In the genomic region with DNA sequence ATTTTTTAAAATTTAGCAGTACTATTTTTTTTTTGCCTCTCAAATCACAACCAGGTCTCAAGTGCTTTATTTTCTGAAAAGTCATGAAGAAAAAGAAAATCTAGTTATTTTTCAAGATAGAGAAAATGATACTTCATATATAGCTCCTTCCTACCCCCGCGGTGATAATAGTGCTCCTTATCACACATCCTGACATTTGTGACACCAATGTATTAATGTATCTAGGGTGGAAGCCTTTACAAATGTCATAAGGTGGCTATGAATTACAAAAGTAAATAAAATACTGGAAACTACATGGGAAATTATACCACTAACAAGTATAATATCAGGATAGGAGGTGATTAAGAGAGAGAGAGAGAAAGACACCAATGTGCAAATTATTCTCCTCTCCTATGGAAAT, we compare ENCODE assay signal across 29 cellular contexts.
DNase-seq lines count a peak whose midpoint lies in the region; ATAC-seq and TF ChIP-seq lines count a peak whose summit lies in the region.
"Had no signal": no experiment of that assay in that cellular context is flagged by ENCODE, and none has a peak within 500 bp of the region (broad histone marks: within the 10 kb centered on the region; RNA-seq: fewer than 3 reads in every experiment).

No MANE protein-coding gene starts in this region.

- no peak for TF ChIP-seq RAD21 in neural cell (conservative IDR thresholded peaks at IDR 0.05)

- TF ChIP-seq CTCF in KMS-11 (conservative IDR thresholded peaks at IDR 0.05; ENCODE audit: low read depth, low read length) (no peak), neural cell (IDR thresholded peaks at IDR 0.05; ENCODE audit: poor library complexity, severe bottlenecking) (no peak)

- H2AFZ ChIP-seq in KMS-11 (ENCODE audit: low read depth) = no peak overlapping the region; the same call in 1 of the 2 replicates
- H2AFZ ChIP-seq in neural cell (ENCODE audit: low read depth, low read length) = no peak overlapping the region

- H3K4me1 ChIP-seq in KMS-11 (ENCODE audit: low read depth, poor library complexity, severe bottlenecking) = peaks cover 58% of the 10 kb centered on the region
- H3K4me1 ChIP-seq: A549, BE2C, BLaER1, Caco-2 had no signal

- H3K9me3 ChIP-seq in neural cell (ENCODE audit: low read length) = no peaks in the 10 kb centered on the region
- H3K9me3 ChIP-seq: A549; BE2C; BLaER1; BLaER1 treated with 17β-estradiol and CSF1 and Interleukin-3, amounts not matched to agents 10 nM and 100 nM; Caco-2 had no signal

- no peaks in the 10 kb centered on the region for H3K9me2 ChIP-seq in neural cell (ENCODE audit: insufficient read depth, low read length)

- peak overlapping the region; percentile 70 for H3K4me2 ChIP-seq in KMS-11
- H3K4me2 ChIP-seq in neural cell (ENCODE audit: low read length) = no peak overlapping the region
- H3K4me2 ChIP-seq: A549; BLaER1; BLaER1 treated with 17β-estradiol and CSF1 and Interleukin-3, amounts not matched to agents 10 nM and 100 nM had no signal

- no peak for ATAC-seq in GM21515 (IDR thresholded peaks at IDR 0.05; ENCODE audit: unreplicated experiment)
- ATAC-seq: A549; CD8-positive, alpha-beta T cell had no signal

- H3K36me3 ChIP-seq in KMS-11 (ENCODE audit: insufficient read depth) (no peaks in the 10 kb centered on the region), neural cell (ENCODE audit: insufficient read depth, low read length) (no peaks in the 10 kb centered on the region)
- H3K36me3 ChIP-seq: BE2C; BLaER1; BLaER1 treated with 17β-estradiol and CSF1 and Interleukin-3, amounts not matched to agents 10 nM and 100 nM had no signal

- H3F3A ChIP-seq in neural cell (ENCODE audit: insufficient read depth, low read length, poor library complexity, severe bottlenecking) = no peaks in the 10 kb centered on the region

- no peak overlapping the region for H3K4me3 ChIP-seq in KMS-11 (IDR thresholded peaks at IDR 0.05; ENCODE audit: insufficient read depth, low read depth, low read length)
- H3K4me3 ChIP-seq in neural cell (ENCODE audit: low read length) = no peak overlapping the region
- H3K4me3 ChIP-seq: A549; BLaER1; BLaER1 treated with 17β-estradiol and CSF1 and Interleukin-3, amounts not matched to agents 10 nM and 100 nM had no signal

- H3K9ac ChIP-seq in KMS-11 (0 out of 2 replicates have a peak overlapping the region, but pooled peaks have one; percentile 10), neural cell (ENCODE audit: low read length) (no peak overlapping the region)
- H3K9ac ChIP-seq: BLaER1; BLaER1 treated with 17β-estradiol and CSF1 and Interleukin-3, amounts not matched to agents 10 nM and 100 nM had no signal

- H4K20me1 ChIP-seq in KMS-11 (ENCODE audit: insufficient read depth) = no peaks in the 10 kb centered on the region
- H4K20me1 ChIP-seq in neural cell (ENCODE audit: insufficient read depth) = no peaks in the 10 kb centered on the region
- H4K20me1 ChIP-seq: BLaER1; BLaER1 treated with 17β-estradiol and CSF1 and Interleukin-3, amounts not matched to agents 10 nM and 100 nM had no signal

- DNase-seq in nucleus accumbens (lab: John Stamatoyannopoulos, UW) = no peak
- DNase-seq: 8988T; ACHN; AML-193; BE2C; C1 segment of cervical spinal cord; Caco-2; Calu3; CD4-positive, alpha-beta memory T cell; CD4-positive, alpha-beta T cell; CD4-positive, CD25-positive, alpha-beta regulatory T cell; CD8-positive, alpha-beta memory T cell; CD8-positive, alpha-beta T cell; COR-L47; DMS 273 treated with DMSO at 0.1 percent for 48 hours; DMS153; DMS53; DMS79; DMS79 treated with DMSO at 0.1 percent for 48 hours; DND-41; EL had no signal

- H3K27ac ChIP-seq in KMS-11 (peak overlapping the region; percentile 44), neural cell (ENCODE audit: low read length) (peak overlapping the region; percentile 22)
- H3K27ac ChIP-seq: 22Rv1; A549; BLaER1; BLaER1 treated with 17β-estradiol and CSF1 and Interleukin-3, amounts not matched to agents 10 nM and 100 nM; C4-2B had no signal

- TF ChIP-seq EP300 in neural cell (conservative IDR thresholded peaks at IDR 0.05; ENCODE audit: poor library complexity, severe bottlenecking) = peak; percentile 92

- H3K27me3 ChIP-seq in KMS-11 (ENCODE audit: insufficient read depth, low read depth) = no peaks in the 10 kb centered on the region
- H3K27me3 ChIP-seq in neural cell (ENCODE audit: insufficient read depth, low read depth, low read length) = no peaks in the 10 kb centered on the region
- H3K27me3 ChIP-seq: BE2C; BLaER1; BLaER1 treated with 17β-estradiol and CSF1 and Interleukin-3, amounts not matched to agents 10 nM and 100 nM had no signal

- H3K79me2 ChIP-seq in KMS-11 (ENCODE audit: insufficient read depth, low read depth) = no peaks in the 10 kb centered on the region
- no peaks in the 10 kb centered on the region for H3K79me2 ChIP-seq in neural cell (replicated peaks; ENCODE audit: insufficient read depth, low read length)

TF ChIP-seq in neural cell, 6 proteins besides CTCF, POLR2A, EP300 and RAD21:
- TF ChIP-seq POLR2AphosphoS5 (IDR thresholded peaks at IDR 0.05) = peak; percentile 76
- no peak for TF ChIP-seq MXI1 (conservative IDR thresholded peaks at IDR 0.05; ENCODE audit: poor library complexity, severe bottlenecking)
- no peak for TF ChIP-seq TAF1 (IDR thresholded peaks at IDR 0.05; ENCODE audit: low read depth)
- TF ChIP-seq, protein P1, sequence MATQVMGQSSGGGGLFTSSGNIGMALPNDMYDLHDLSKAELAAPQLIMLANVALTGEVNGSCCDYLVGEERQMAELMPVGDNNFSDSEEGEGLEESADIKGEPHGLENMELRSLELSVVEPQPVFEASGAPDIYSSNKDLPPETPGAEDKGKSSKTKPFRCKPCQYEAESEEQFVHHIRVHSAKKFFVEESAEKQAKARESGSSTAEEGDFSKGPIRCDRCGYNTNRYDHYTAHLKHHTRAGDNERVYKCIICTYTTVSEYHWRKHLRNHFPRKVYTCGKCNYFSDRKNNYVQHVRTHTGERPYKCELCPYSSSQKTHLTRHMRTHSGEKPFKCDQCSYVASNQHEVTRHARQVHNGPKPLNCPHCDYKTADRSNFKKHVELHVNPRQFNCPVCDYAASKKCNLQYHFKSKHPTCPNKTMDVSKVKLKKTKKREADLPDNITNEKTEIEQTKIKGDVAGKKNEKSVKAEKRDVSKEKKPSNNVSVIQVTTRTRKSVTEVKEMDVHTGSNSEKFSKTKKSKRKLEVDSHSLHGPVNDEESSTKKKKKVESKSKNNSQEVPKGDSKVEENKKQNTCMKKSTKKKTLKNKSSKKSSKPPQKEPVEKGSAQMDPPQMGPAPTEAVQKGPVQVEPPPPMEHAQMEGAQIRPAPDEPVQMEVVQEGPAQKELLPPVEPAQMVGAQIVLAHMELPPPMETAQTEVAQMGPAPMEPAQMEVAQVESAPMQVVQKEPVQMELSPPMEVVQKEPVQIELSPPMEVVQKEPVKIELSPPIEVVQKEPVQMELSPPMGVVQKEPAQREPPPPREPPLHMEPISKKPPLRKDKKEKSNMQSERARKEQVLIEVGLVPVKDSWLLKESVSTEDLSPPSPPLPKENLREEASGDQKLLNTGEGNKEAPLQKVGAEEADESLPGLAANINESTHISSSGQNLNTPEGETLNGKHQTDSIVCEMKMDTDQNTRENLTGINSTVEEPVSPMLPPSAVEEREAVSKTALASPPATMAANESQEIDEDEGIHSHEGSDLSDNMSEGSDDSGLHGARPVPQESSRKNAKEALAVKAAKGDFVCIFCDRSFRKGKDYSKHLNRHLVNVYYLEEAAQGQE (IDR thresholded peaks at IDR 0.05; ENCODE audit: borderline replicate concordance) = peak; percentile 39
